ENCODE assay signal across 1 cellular context in the genomic region with DNA sequence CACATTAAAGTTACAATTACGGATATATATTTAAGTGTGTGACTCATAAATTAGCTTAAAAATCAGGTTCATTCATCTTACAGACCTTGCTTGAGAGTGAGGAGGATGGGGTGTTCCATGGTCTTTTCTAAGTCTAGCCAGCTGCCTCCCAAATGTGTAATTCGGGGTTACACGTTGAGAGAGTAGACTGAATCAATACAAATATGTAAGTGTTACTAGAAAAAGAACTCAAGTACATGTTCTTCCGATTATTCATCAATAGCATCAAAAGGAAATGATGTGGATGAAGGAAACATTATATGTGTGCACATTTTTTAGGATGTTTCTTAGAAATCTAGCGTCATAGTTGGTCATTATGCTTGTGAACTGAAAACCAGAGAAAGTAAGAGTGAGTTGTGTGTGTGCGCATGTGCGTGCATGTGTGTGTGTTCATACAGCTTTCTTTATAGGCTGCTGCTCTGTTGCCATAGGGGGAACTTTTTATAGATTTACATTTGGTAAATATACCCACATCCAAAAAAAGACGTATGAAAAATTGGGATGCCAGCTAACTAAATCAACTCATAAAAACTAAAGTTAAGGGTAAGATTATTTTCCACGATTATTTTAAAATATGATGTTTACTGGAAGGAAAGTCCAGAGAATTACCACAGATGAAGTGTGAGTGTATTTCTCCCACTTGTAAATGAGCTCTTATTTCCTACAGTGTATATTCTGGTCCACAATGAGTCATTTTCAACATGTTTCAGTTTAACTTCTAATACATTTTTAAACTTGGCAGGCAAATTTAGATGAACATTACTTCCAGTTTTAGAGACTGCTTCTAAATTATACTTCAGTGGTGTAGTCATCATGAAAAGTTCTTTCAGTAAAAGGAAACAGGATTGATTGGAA.
TF ChIP-seq lines count a peak whose summit lies in the region.

No MANE protein-coding gene starts in this region.

TF ChIP-seq in WTC11, 78 proteins besides CTCF, POLR2A, EP300 and RAD21 (continued from another document):
- no peak for TF ChIP-seq TEAD1 (CRISPR knock-in tag; IDR thresholded peaks at IDR 0.05)
TF ChIP-seq in WTC11: peak in this region for 0.
